ENCODE assay signal across 8 cellular contexts in genomic region chr6:45741437-45742166, GRCh38.
DNase-seq lines count a peak whose midpoint lies in the region; ATAC-seq and TF ChIP-seq lines count a peak whose summit lies in the region.

No MANE protein-coding gene starts in this region.

- H3K27ac ChIP-seq in WERI-Rb-1 (no peak overlapping the region), Karpas-422 (ENCODE audit: low read length) (no peak overlapping the region)

- ATAC-seq in GM19351 (IDR thresholded peaks at IDR 0.05; ENCODE audit: unreplicated experiment) (peak; percentile 56), HG03571 (IDR thresholded peaks at IDR 0.05; ENCODE audit: unreplicated experiment) (peak; percentile 47), sciatic nerve (peak; percentile 84)

- H3K79me2 ChIP-seq in Karpas-422 (ENCODE audit: low read length), result no peaks in the 10 kb centered on the region

- TF ChIP-seq CTCF in WERI-Rb-1 (IDR thresholded peaks at IDR 0.05; ENCODE audit: low read depth, low read length), result no peak

- H3K9me3 ChIP-seq in WERI-Rb-1 (ENCODE audit: severe bottlenecking) (no peaks in the 10 kb centered on the region), Karpas-422 (ENCODE audit: low read length) (no peaks in the 10 kb centered on the region)

- no peak overlapping the region for H2AFZ ChIP-seq in Karpas-422 (ENCODE audit: low read length)

- DNase-seq in AG08395 (ENCODE audit: low spot score), result peak; percentile 54
- DNase-seq in astrocyte of the hippocampus (ENCODE audit: low read depth, low spot score), result peak; percentile 49
- no peak for DNase-seq in sciatic nerve (ENCODE audit: low spot score)
- no peak for DNase-seq in stimulated activated CD4-positive, alpha-beta T cell treated with anti-CD3 and anti-CD28 coated beads, Interleukin-1b, Interleukin-23, amount 100 ng/mL, for 48 hours
- DNase-seq in WERI-Rb-1, result no peak
- DNase-seq in Karpas-422, result no peak

- intact Hi-C loops in sciatic nerve (cut with DNase I), result no loop called here

- no peak overlapping the region for H3K4me2 ChIP-seq in Karpas-422 (ENCODE audit: low read depth, low read length, poor library complexity, severe bottlenecking)

- no peak overlapping the region for H3K9ac ChIP-seq in Karpas-422 (ENCODE audit: low read length)

- H3K4me3 ChIP-seq in WERI-Rb-1 (ENCODE audit: low read depth, low read length) (no peak overlapping the region), Karpas-422 (ENCODE audit: low read length) (no peak overlapping the region)

- H3K9me2 ChIP-seq in Karpas-422 (replicated peaks; ENCODE audit: insufficient read depth, low read length), result no peaks in the 10 kb centered on the region

- H3K4me1 ChIP-seq in Karpas-422 (ENCODE audit: low read length), result no peaks in the 10 kb centered on the region

- no peaks in the 10 kb centered on the region for H3K27me3 ChIP-seq in WERI-Rb-1 (ENCODE audit: insufficient read depth, low read depth, severe bottlenecking)
- H3K27me3 ChIP-seq in Karpas-422 (ENCODE audit: low read length), result no peaks in the 10 kb centered on the region

- no peaks in the 10 kb centered on the region for H4K20me1 ChIP-seq in Karpas-422 (ENCODE audit: insufficient read depth, low read depth, low read length)

- H3K36me3 ChIP-seq in WERI-Rb-1 (no peaks in the 10 kb centered on the region), Karpas-422 (ENCODE audit: insufficient read depth, low read length) (no peaks in the 10 kb centered on the region)

Comparison
In these comparisons a context has a peak if more than half of its experiments do, and no peak if none do; other contexts are left out.
1. DNase-seq: peak in AG08395 (single experiment) and astrocyte of the hippocampus (single experiment); none in sciatic nerve (single experiment), stimulated activated CD4-positive, alpha-beta T cell treated with anti-CD3 and anti-CD28 coated beads, Interleukin-1b, Interleukin-23, amount 100 ng/mL, for 48 hours (single experiment), WERI-Rb-1 (single experiment) and Karpas-422 (single experiment).
2. Peak in every context shown above with its lines, with median percentiles within 50 percentile points of each other: ATAC-seq.